29 cellular contexts compared by ENCODE assay signal in genomic region chr12:30990776-30991175, GRCh38.
"Had no signal": no experiment of that assay in that cellular context is flagged by ENCODE, and none has a peak within 500 bp of the region (broad histone marks: within the 10 kb centered on the region; RNA-seq: fewer than 3 reads in every experiment).

No MANE protein-coding gene starts in this region.

- H3K27ac Mint-ChIP-seq: activated CD4-positive, alpha-beta memory T cell treated with anti-CD3 and anti-CD28 coated beads, Interleukin-2, amount 10 ng/mL, durations not matched to agents 7 days and 5 days; activated CD4-positive, alpha-beta T cell treated with anti-CD3 and anti-CD28 coated beads, Interleukin-2, amount 10 ng/mL, durations not matched to agents 7 days and 5 days; activated naive CD8-positive, alpha-beta T cell; activated T-cell treated with anti-CD3 and anti-CD28 coated beads, Interleukin-2, amount 50 U/mL, for 24 hours; activated T-cell treated with anti-CD3 and anti-CD28 coated beads, Interleukin-2, amount 50 U/mL, for 72 hours; effector memory CD8-positive, alpha-beta T cell; WTC11 had no signal

- H3K9me3 Mint-ChIP-seq: activated CD4-positive, alpha-beta memory T cell treated with anti-CD3 and anti-CD28 coated beads, Interleukin-2, amount 10 ng/mL, durations not matched to agents 7 days and 5 days; activated CD4-positive, alpha-beta T cell treated with anti-CD3 and anti-CD28 coated beads, Interleukin-2, amount 10 ng/mL, durations not matched to agents 7 days and 5 days; activated T-cell treated with anti-CD3 and anti-CD28 coated beads, Interleukin-2, amount 50 U/mL, for 24 hours; activated T-cell treated with anti-CD3 and anti-CD28 coated beads, Interleukin-2, amount 50 U/mL, for 72 hours; central memory CD8-positive, alpha-beta T cell; effector memory CD8-positive, alpha-beta T cell; WTC11 had no signal

- H3K27me3 Mint-ChIP-seq: activated CD4-positive, alpha-beta memory T cell treated with anti-CD3 and anti-CD28 coated beads, Interleukin-2, amount 10 ng/mL, durations not matched to agents 7 days and 5 days; activated CD4-positive, alpha-beta T cell treated with anti-CD3 and anti-CD28 coated beads, Interleukin-2, amount 10 ng/mL, durations not matched to agents 7 days and 5 days; activated naive CD8-positive, alpha-beta T cell; activated T-cell treated with anti-CD3 and anti-CD28 coated beads, Interleukin-2, amount 50 U/mL, for 24 hours had no signal

- H3K36me3 Mint-ChIP-seq: activated naive CD8-positive, alpha-beta T cell; WTC11 had no signal

- H3K4me1 Mint-ChIP-seq: activated CD4-positive, alpha-beta memory T cell treated with anti-CD3 and anti-CD28 coated beads, Interleukin-2, amount 10 ng/mL, durations not matched to agents 7 days and 5 days; activated CD4-positive, alpha-beta T cell treated with anti-CD3 and anti-CD28 coated beads, Interleukin-2, amount 10 ng/mL, durations not matched to agents 7 days and 5 days; central memory CD8-positive, alpha-beta T cell had no signal

- ATAC-seq: effector memory CD8-positive, alpha-beta T cell; foreskin keratinocyte; gastrocnemius medialis; heart right ventricle; WTC11 had no signal

- H3K4me3 ChIP-seq: esophagus muscularis mucosa, gastrocnemius medialis, heart right ventricle, hepatocyte had no signal

- H3K27ac ChIP-seq: brain microvascular endothelial cell, esophagus muscularis mucosa, foreskin keratinocyte, gastrocnemius medialis, heart right ventricle, hepatocyte had no signal

- H3K36me3 ChIP-seq: brain microvascular endothelial cell, esophagus muscularis mucosa, gastrocnemius medialis, heart right ventricle had no signal

- H3K4me1 ChIP-seq: esophagus muscularis mucosa, foreskin keratinocyte, gastrocnemius medialis had no signal

- H3K4me3 Mint-ChIP-seq: activated CD4-positive, alpha-beta memory T cell treated with anti-CD3 and anti-CD28 coated beads, Interleukin-2, amount 10 ng/mL, durations not matched to agents 7 days and 5 days; activated CD4-positive, alpha-beta T cell treated with anti-CD3 and anti-CD28 coated beads, Interleukin-2, amount 10 ng/mL, durations not matched to agents 7 days and 5 days; activated naive CD8-positive, alpha-beta T cell; activated T-cell treated with anti-CD3 and anti-CD28 coated beads, Interleukin-2, amount 50 U/mL, for 24 hours; activated T-cell treated with anti-CD3 and anti-CD28 coated beads, Interleukin-2, amount 50 U/mL, for 72 hours; central memory CD8-positive, alpha-beta T cell; effector memory CD8-positive, alpha-beta T cell; WTC11 had no signal

- DNase-seq: activated CD4-positive, alpha-beta memory T cell treated with anti-CD3 and anti-CD28 coated beads, Interleukin-2, amount 10 ng/mL, durations not matched to agents 7 days and 5 days; activated CD4-positive, alpha-beta T cell treated with anti-CD3 and anti-CD28 coated beads for 1 hour; activated CD4-positive, alpha-beta T cell treated with anti-CD3 and anti-CD28 coated beads for 4 hours; activated CD4-positive, alpha-beta T cell treated with anti-CD3 and anti-CD28 coated beads, Interleukin-2, amount 10 ng/mL, durations not matched to agents 7 days and 5 days; activated CD4-positive, alpha-beta T cell treated with anti-CD3 and anti-CD28 coated beads, Interleukin-2, amount 50 U/mL, for 4 hours; activated CD8-positive, alpha-beta memory T cell treated with anti-CD3 and anti-CD28 coated beads, Interleukin-2, amount 50 U/mL, for 48 hours; activated gamma-delta T cell; activated naive CD4-positive, alpha-beta T cell; activated naive CD4-positive, alpha-beta T cell treated with anti-CD3 and anti-CD28 coated beads, Interleukin-2, amount 50 U/mL, for 16 hours; activated T-cell treated with anti-CD3 and anti-CD28 coated beads for 4 hours; activated T-cell treated with anti-CD3 and anti-CD28 coated beads, Interleukin-2, amount 50 U/mL, for 24 hours; activated T-cell treated with anti-CD3 and anti-CD28 coated beads, Interleukin-2, amount 50 U/mL, for 72 hours; amniotic stem cell; anterior cingulate cortex; brain microvascular endothelial cell; cortex of kidney; dermis blood vessel endothelial cell; effector CD4-positive, alpha-beta T cell; effector memory CD8-positive, alpha-beta T cell; erythroblast; foreskin keratinocyte; gastrocnemius medialis; heart right ventricle; T-helper 2 cell had no signal

- H3K9me3 ChIP-seq: esophagus muscularis mucosa, gastrocnemius medialis, heart right ventricle had no signal
